In the genomic region with DNA sequence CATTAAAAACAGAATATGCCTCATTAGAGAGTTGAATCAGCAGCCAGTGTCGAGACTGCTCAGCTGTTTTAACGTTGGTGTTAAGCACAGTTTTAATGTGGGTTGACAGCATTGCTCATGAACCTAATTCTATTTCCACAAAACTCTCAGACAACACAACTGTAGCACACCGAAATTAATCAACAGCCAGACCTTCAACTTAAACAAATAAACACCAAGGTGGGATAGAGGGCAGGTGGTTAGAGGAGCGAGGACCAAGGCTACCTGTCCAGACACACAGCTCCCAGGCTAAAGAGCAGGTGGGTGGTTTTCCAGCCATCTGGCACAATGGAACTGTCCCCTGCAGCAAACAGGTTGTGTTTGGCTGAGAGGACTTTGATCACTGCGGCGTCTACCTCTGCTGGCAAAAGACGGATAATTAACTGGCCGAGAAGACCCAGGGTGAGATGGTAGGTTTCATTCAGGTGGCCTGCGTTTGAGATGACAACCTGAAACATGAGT, we compare ENCODE assay signal across 1 cellular context.
TF ChIP-seq lines count a peak whose summit lies in the region.

No MANE protein-coding gene starts in this region.

TF ChIP-seq in HepG2, 621 proteins besides CTCF, POLR2A, EP300 and RAD21 (continued from another document and continues in another):
- TF ChIP-seq ZFP37 (CRISPR knock-in tag; IDR thresholded peaks at IDR 0.05; ENCODE audit: borderline replicate concordance) (no peak), HMG20A (CRISPR knock-in tag; IDR thresholded peaks at IDR 0.05; ENCODE audit: borderline replicate concordance) (peak; percentile 10; the same call in 1 of the 2 replicates), KDM5B (CRISPR knock-in tag; IDR thresholded peaks at IDR 0.05; ENCODE audit: borderline replicate concordance) (no peak), ZNF772 (CRISPR knock-in tag; IDR thresholded peaks at IDR 0.05) (0 out of 2 replicates have a peak, but pooled peaks have one; percentile 44), FOXA3 (CRISPR knock-in tag; IDR thresholded peaks at IDR 0.05) (peak; percentile 55; the same call in 1 of the 2 replicates), ZNF552 (CRISPR knock-in tag; IDR thresholded peaks at IDR 0.05; ENCODE audit: borderline replicate concordance) (no peak), ZNF746 (CRISPR knock-in tag; IDR thresholded peaks at IDR 0.05) (no peak), BORCS8-MEF2B (CRISPR knock-in tag; IDR thresholded peaks at IDR 0.05) (0 out of 2 replicates have a peak, but pooled peaks have one; percentile 26), NFKBIZ (CRISPR knock-in tag; IDR thresholded peaks at IDR 0.05) (no peak), ZNF816 (CRISPR knock-in tag; IDR thresholded peaks at IDR 0.05; ENCODE audit: borderline replicate concordance) (no peak), SOX6 (IDR thresholded peaks at IDR 0.05) (no peak), SOX6 (CRISPR knock-in tag; IDR thresholded peaks at IDR 0.05) (peak; percentile 70; the same call in 1 of the 2 replicates), FOXO1 (CRISPR knock-in tag; IDR thresholded peaks at IDR 0.05) (peak; percentile 75), ZFP36L2 (CRISPR knock-in tag; IDR thresholded peaks at IDR 0.05) (no peak), TOPORS (CRISPR knock-in tag; IDR thresholded peaks at IDR 0.05) (peak; percentile 66; the same call in 1 of the 2 replicates), FIP1L1 (IDR thresholded peaks at IDR 0.05; ENCODE audit: borderline replicate concordance, insufficient read depth, low read depth, low read length) (no peak), PITX1 (CRISPR knock-in tag; IDR thresholded peaks at IDR 0.05) (peak; percentile 60), ZNF367 (CRISPR knock-in tag; IDR thresholded peaks at IDR 0.05; ENCODE audit: borderline replicate concordance) (no peak), RARA (CRISPR knock-in tag; IDR thresholded peaks at IDR 0.05) (peak; percentile 67), TAF1 (CRISPR knock-in tag; IDR thresholded peaks at IDR 0.05) (no peak), MYNN (CRISPR knock-in tag; IDR thresholded peaks at IDR 0.05; ENCODE audit: low read depth) (no peak), YY1 (IDR thresholded peaks at IDR 0.05; ENCODE audit: insufficient read depth, insufficient replicate concordance, low read depth, low read length) (no peak), MIXL1 (CRISPR knock-in tag; IDR thresholded peaks at IDR 0.05) (peak; percentile 36; the same call in 1 of the 2 replicates), ISX (CRISPR knock-in tag; conservative IDR thresholded peaks at IDR 0.05) (no peak), NPAS2 (CRISPR knock-in tag; IDR thresholded peaks at IDR 0.05; ENCODE audit: borderline replicate concordance) (no peak)
- TF ChIP-seq, protein P1, sequence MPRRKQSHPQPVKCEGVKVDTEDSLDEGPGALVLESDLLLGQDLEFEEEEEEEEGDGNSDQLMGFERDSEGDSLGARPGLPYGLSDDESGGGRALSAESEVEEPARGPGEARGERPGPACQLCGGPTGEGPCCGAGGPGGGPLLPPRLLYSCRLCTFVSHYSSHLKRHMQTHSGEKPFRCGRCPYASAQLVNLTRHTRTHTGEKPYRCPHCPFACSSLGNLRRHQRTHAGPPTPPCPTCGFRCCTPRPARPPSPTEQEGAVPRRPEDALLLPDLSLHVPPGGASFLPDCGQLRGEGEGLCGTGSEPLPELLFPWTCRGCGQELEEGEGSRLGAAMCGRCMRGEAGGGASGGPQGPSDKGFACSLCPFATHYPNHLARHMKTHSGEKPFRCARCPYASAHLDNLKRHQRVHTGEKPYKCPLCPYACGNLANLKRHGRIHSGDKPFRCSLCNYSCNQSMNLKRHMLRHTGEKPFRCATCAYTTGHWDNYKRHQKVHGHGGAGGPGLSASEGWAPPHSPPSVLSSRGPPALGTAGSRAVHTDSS (CRISPR knock-in tag; conservative IDR thresholded peaks at IDR 0.05) = no peak
- TF ChIP-seq, protein P2, sequence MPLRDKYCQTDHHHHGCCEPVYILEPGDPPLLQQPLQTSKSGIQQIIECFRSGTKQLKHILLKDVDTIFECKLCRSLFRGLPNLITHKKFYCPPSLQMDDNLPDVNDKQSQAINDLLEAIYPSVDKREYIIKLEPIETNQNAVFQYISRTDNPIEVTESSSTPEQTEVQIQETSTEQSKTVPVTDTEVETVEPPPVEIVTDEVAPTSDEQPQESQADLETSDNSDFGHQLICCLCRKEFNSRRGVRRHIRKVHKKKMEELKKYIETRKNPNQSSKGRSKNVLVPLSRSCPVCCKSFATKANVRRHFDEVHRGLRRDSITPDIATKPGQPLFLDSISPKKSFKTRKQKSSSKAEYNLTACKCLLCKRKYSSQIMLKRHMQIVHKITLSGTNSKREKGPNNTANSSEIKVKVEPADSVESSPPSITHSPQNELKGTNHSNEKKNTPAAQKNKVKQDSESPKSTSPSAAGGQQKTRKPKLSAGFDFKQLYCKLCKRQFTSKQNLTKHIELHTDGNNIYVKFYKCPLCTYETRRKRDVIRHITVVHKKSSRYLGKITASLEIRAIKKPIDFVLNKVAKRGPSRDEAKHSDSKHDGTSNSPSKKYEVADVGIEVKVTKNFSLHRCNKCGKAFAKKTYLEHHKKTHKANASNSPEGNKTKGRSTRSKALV (CRISPR knock-in tag; IDR thresholded peaks at IDR 0.05) = no peak
- TF ChIP-seq, protein P3, sequence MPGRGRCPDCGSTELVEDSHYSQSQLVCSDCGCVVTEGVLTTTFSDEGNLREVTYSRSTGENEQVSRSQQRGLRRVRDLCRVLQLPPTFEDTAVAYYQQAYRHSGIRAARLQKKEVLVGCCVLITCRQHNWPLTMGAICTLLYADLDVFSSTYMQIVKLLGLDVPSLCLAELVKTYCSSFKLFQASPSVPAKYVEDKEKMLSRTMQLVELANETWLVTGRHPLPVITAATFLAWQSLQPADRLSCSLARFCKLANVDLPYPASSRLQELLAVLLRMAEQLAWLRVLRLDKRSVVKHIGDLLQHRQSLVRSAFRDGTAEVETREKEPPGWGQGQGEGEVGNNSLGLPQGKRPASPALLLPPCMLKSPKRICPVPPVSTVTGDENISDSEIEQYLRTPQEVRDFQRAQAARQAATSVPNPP (CRISPR knock-in tag; IDR thresholded peaks at IDR 0.05) = no peak
- TF ChIP-seq, protein P4, sequence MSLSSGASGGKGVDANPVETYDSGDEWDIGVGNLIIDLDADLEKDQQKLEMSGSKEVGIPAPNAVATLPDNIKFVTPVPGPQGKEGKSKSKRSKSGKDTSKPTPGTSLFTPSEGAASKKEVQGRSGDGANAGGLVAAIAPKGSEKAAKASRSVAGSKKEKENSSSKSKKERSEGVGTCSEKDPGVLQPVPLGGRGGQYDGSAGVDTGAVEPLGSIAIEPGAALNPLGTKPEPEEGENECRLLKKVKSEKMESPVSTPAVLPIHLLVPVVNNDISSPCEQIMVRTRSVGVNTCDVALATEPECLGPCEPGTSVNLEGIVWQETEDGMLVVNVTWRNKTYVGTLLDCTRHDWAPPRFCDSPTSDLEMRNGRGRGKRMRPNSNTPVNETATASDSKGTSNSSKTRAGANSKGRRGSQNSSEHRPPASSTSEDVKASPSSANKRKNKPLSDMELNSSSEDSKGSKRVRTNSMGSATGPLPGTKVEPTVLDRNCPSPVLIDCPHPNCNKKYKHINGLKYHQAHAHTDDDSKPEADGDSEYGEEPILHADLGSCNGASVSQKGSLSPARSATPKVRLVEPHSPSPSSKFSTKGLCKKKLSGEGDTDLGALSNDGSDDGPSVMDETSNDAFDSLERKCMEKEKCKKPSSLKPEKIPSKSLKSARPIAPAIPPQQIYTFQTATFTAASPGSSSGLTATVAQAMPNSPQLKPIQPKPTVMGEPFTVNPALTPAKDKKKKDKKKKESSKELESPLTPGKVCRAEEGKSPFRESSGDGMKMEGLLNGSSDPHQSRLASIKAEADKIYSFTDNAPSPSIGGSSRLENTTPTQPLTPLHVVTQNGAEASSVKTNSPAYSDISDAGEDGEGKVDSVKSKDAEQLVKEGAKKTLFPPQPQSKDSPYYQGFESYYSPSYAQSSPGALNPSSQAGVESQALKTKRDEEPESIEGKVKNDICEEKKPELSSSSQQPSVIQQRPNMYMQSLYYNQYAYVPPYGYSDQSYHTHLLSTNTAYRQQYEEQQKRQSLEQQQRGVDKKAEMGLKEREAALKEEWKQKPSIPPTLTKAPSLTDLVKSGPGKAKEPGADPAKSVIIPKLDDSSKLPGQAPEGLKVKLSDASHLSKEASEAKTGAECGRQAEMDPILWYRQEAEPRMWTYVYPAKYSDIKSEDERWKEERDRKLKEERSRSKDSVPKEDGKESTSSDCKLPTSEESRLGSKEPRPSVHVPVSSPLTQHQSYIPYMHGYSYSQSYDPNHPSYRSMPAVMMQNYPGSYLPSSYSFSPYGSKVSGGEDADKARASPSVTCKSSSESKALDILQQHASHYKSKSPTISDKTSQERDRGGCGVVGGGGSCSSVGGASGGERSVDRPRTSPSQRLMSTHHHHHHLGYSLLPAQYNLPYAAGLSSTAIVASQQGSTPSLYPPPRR (CRISPR knock-in tag; IDR thresholded peaks at IDR 0.05; ENCODE audit: borderline replicate concordance) = peak; percentile 76; the same call in 1 of the 2 replicates
- TF ChIP-seq, protein P5, sequence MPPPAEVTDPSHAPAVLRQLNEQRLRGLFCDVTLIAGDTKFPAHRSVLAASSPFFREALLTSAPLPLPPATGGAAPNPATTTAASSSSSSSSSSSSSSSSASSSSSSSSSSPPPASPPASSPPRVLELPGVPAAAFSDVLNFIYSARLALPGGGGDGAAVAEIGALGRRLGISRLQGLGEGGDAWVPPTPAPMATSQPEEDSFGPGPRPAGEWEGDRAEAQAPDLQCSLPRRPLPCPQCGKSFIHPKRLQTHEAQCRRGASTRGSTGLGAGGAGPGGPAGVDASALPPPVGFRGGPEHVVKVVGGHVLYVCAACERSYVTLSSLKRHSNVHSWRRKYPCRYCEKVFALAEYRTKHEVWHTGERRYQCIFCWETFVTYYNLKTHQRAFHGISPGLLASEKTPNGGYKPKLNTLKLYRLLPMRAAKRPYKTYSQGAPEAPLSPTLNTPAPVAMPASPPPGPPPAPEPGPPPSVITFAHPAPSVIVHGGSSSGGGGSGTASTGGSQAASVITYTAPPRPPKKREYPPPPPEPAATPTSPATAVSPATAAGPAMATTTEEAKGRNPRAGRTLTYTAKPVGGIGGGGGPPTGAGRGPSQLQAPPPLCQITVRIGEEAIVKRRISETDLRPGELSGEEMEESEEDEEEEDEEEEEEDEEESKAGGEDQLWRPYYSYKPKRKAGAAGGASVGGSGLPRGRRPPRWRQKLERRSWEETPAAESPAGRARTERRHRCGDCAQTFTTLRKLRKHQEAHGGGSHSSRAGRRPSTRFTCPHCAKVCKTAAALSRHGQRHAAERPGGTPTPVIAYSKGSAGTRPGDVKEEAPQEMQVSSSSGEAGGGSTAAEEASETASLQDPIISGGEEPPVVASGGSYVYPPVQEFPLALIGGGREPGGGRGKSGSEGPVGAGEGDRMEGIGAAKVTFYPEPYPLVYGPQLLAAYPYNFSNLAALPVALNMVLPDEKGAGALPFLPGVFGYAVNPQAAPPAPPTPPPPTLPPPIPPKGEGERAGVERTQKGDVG (CRISPR knock-in tag; IDR thresholded peaks at IDR 0.05; ENCODE audit: borderline replicate concordance) = no peak
- TF ChIP-seq, protein P6, sequence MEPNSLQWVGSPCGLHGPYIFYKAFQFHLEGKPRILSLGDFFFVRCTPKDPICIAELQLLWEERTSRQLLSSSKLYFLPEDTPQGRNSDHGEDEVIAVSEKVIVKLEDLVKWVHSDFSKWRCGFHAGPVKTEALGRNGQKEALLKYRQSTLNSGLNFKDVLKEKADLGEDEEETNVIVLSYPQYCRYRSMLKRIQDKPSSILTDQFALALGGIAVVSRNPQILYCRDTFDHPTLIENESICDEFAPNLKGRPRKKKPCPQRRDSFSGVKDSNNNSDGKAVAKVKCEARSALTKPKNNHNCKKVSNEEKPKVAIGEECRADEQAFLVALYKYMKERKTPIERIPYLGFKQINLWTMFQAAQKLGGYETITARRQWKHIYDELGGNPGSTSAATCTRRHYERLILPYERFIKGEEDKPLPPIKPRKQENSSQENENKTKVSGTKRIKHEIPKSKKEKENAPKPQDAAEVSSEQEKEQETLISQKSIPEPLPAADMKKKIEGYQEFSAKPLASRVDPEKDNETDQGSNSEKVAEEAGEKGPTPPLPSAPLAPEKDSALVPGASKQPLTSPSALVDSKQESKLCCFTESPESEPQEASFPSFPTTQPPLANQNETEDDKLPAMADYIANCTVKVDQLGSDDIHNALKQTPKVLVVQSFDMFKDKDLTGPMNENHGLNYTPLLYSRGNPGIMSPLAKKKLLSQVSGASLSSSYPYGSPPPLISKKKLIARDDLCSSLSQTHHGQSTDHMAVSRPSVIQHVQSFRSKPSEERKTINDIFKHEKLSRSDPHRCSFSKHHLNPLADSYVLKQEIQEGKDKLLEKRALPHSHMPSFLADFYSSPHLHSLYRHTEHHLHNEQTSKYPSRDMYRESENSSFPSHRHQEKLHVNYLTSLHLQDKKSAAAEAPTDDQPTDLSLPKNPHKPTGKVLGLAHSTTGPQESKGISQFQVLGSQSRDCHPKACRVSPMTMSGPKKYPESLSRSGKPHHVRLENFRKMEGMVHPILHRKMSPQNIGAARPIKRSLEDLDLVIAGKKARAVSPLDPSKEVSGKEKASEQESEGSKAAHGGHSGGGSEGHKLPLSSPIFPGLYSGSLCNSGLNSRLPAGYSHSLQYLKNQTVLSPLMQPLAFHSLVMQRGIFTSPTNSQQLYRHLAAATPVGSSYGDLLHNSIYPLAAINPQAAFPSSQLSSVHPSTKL (CRISPR knock-in tag; IDR thresholded peaks at IDR 0.05) = 0 out of 2 replicates have a peak, but pooled peaks have one; percentile 41
- TF ChIP-seq, protein P7, sequence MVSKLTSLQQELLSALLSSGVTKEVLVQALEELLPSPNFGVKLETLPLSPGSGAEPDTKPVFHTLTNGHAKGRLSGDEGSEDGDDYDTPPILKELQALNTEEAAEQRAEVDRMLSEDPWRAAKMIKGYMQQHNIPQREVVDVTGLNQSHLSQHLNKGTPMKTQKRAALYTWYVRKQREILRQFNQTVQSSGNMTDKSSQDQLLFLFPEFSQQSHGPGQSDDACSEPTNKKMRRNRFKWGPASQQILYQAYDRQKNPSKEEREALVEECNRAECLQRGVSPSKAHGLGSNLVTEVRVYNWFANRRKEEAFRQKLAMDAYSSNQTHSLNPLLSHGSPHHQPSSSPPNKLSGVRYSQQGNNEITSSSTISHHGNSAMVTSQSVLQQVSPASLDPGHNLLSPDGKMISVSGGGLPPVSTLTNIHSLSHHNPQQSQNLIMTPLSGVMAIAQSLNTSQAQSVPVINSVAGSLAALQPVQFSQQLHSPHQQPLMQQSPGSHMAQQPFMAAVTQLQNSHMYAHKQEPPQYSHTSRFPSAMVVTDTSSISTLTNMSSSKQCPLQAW (CRISPR knock-in tag; IDR thresholded peaks at IDR 0.05) = peak; percentile 93
- TF ChIP-seq, protein P8, sequence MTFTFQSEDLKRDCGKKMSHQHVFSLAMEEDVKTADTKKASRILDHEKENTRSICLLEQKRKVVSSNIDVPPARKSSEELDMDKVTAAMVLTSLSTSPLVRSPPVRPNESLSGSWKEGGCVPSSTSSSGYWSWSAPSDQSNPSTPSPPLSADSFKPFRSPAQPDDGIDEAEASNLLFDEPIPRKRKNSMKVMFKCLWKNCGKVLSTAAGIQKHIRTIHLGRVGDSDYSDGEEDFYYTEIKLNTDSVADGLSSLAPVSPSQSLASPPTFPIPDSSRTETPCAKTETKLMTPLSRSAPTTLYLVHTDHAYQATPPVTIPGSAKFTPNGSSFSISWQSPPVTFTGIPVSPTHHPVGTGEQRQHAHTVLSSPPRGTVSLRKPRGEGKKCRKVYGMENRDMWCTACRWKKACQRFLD (CRISPR knock-in tag; IDR thresholded peaks at IDR 0.05; ENCODE audit: borderline replicate concordance) = no peak
